Comparison of ENCODE assay signal across 12 cellular contexts in the genomic region with DNA sequence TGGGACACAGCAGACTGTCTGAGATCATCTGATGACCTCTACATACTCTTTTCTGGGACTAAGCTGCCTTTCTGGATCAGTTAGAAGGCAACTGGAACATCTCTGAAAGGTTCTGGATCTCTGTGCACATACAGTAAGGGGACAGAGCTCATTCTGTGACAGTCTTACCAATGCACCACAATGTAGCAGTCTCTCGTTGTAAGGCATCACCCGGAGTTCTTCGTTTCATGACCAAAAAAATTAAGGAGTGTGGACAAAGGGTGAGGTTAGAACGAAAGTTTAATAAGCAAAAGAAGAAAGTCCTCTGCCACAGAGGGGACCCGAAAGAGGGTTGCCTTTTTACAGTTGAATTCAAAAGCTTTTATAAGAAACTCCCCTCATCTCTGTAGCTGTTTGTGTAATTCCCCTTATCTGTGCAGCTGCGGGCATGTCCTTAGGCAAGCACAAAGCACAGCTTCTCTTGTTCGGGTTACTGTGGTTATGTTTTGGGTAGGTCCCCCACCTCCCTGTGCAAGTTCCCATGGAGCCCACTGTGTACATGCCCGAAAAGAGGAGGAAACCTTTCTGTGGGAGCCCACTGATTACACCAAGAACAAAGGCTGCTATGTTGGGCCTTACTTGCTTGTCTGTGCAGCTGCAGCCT. TPM values are rescaled to one million over a fixed set of nuclear protein-coding genes. Genes with fewer than 3 reads are reported as not detected.
A peak's percentile ranks its signal among the peaks of the same experiment; 100 is the strongest.
DNase-seq lines count a peak whose midpoint lies in the region; ATAC-seq, FAIRE-seq and TF ChIP-seq lines count a peak whose summit lies in the region.
"Had no signal": no experiment of that assay in that cellular context is flagged by ENCODE, and none has a peak within 500 bp of the region (broad histone marks: within the 10 kb centered on the region; RNA-seq: fewer than 3 reads in every experiment).

No MANE protein-coding gene starts in this region.

- H3K4me1 ChIP-seq in aorta (ENCODE audit: control insufficient read depth in 1 of 2, insufficient read depth in 2 of 2, low read length in 2 of 2) = no peaks in the 10 kb centered on the region
- H3K4me1 ChIP-seq in PC-9 (replicated peaks; ENCODE audit: insufficient read depth) = no peaks in the 10 kb centered on the region
- H3K4me1 ChIP-seq in GM23248 (ENCODE audit: insufficient read depth) = no peaks in the 10 kb centered on the region
- H3K4me1 ChIP-seq: ascending aorta had no signal

- FAIRE-seq in GM12892 (lab: Jason Lieb, UNC) = peak; percentile 93

- 70% methylated on average over 8 of the region's 8 CpGs for WGBS in aorta, 2 donors
- 25 to 35% methylated on average over 8 of the region's 8 CpGs for WGBS in GM23248 (ENCODE audit: low coverage in 1 of 2, low lambda C conversion rate in 2 of 2, missing lambda C conversion rate in 2 of 2), 2 experiments

- CTCF ChIA-PET in PC-9 (lab: Charles Lee) = no interaction called here

- H2AFZ ChIP-seq in PC-9 = no peak overlapping the region
- no peak overlapping the region for H2AFZ ChIP-seq in GM23248

- H3K79me2 ChIP-seq in PC-9 (ENCODE audit: low read depth) (no peaks in the 10 kb centered on the region), GM23248 (ENCODE audit: insufficient read depth) (no peaks in the 10 kb centered on the region)

- TF ChIP-seq POLR2A in GM12892 (IDR thresholded peaks at IDR 0.05; ENCODE audit: low read depth, low read length) = peak; percentile 57; the same call in 1 of the 2 replicates

- in situ Hi-C loops in GM23248 (cut with MboI) = no loop called here

- peaks cover 0 to 4% of the 10 kb centered on the region in 2 donors for H3K27me3 ChIP-seq in aorta (ENCODE audit: control insufficient read depth in 1 of 2, insufficient read depth in 2 of 2, low read length in 1 of 2)
- H3K27me3 ChIP-seq in PC-9 (ENCODE audit: insufficient read depth, low read depth) = peaks cover 24% of the 10 kb centered on the region; the same call in 1 of the 2 replicates
- peaks cover 15% of the 10 kb centered on the region; the same call in 1 of the 2 replicates for H3K27me3 ChIP-seq in GM23248 (replicated peaks; ENCODE audit: insufficient read depth)
- H3K27me3 ChIP-seq: ascending aorta had no signal

- intact Hi-C loops in aorta (cut with DNase I) = no loop called here
- intact Hi-C loops in PC-9 (cut with micrococcal nuclease; ENCODE audit: unreplicated experiment) = no loop called here

- H3K27ac ChIP-seq in aorta (ENCODE audit: low read depth in 1 of 2, low read length in 2 of 2) (no peak overlapping the region), PC-9 (no peak overlapping the region), GM23248 (no peak overlapping the region)
- H3K27ac ChIP-seq: ascending aorta had no signal

- no peaks in the 10 kb centered on the region for H3F3A ChIP-seq in PC-9 (ENCODE audit: insufficient read depth, low read depth)
- H3F3A ChIP-seq in GM23248 (ENCODE audit: insufficient read depth) = no peaks in the 10 kb centered on the region

- H3K9me3 ChIP-seq in aorta (ENCODE audit: control insufficient read depth, low read length) (no peaks in the 10 kb centered on the region), PC-9 (ENCODE audit: insufficient read depth, low read depth) (no peaks in the 10 kb centered on the region), GM23248 (ENCODE audit: low read depth) (no peaks in the 10 kb centered on the region)
- H3K9me3 ChIP-seq: ascending aorta had no signal

- POLR2A ChIA-PET in PC-9 (lab: Charles Lee; ENCODE audit: unreplicated experiment) = no interaction called here

- H4K20me1 ChIP-seq in PC-9 (ENCODE audit: insufficient read depth) (no peaks in the 10 kb centered on the region), GM23248 (ENCODE audit: insufficient read depth) (no peaks in the 10 kb centered on the region)

- H3K9me2 ChIP-seq in PC-9 (ENCODE audit: insufficient read depth) = no peaks in the 10 kb centered on the region
- H3K9me2 ChIP-seq in GM23248 (ENCODE audit: insufficient read depth) = no peaks in the 10 kb centered on the region

- no peaks in the 10 kb centered on the region for H3K36me3 ChIP-seq in aorta (ENCODE audit: control insufficient read depth in 1 of 2, insufficient read depth in 2 of 2, low read length in 1 of 2)
- no peaks in the 10 kb centered on the region for H3K36me3 ChIP-seq in PC-9 (ENCODE audit: low read depth)
- no peaks in the 10 kb centered on the region for H3K36me3 ChIP-seq in GM23248 (ENCODE audit: low read depth)
- H3K36me3 ChIP-seq: ascending aorta had no signal

- H3K4me2 ChIP-seq in PC-9 (no peak overlapping the region), GM23248 (ENCODE audit: unreplicated experiment) (no peak overlapping the region)

- DNase-seq in GM12892 (ENCODE audit: insufficient read length) (no peak), inferior parietal cortex (ENCODE audit: extremely low spot score) (peak; percentile 25), GF-D8 (lab: John Stamatoyannopoulos, UW) (no peak), aorta (no peak), PC-9 (no peak), GM23248 (no peak)
- DNase-seq: activated CD8-positive, alpha-beta memory T cell treated with anti-CD3 and anti-CD28 coated beads for 24 hours; AML-193; stimulated activated CD4-positive, alpha-beta T cell treated with anti-CD3 and anti-CD28 coated beads, Interleukin-12 subunit alpha, Interleukin-12 subunit beta, amount 100 ng/mL, for 4 hours had no signal

- H3K9ac ChIP-seq in GM23248 = no peak overlapping the region

- no peak for TF ChIP-seq CTCF in PC-9 (conservative IDR thresholded peaks at IDR 0.05)

- no peak overlapping the region for H3K4me3 ChIP-seq in aorta (ENCODE audit: low read length in 2 of 2)
- H3K4me3 ChIP-seq in PC-9 = no peak overlapping the region
- H3K4me3 ChIP-seq in GM23248 = no peak overlapping the region
- H3K4me3 ChIP-seq: ascending aorta had no signal

- ATAC-seq in GM21515 (IDR thresholded peaks at IDR 0.05; ENCODE audit: unreplicated experiment) = peak; percentile 56
- ATAC-seq in HG03354 (IDR thresholded peaks at IDR 0.05; ENCODE audit: poor library complexity, severe bottlenecking, unreplicated experiment) = peak; percentile 77
- no peak for ATAC-seq in aorta (ENCODE audit: low FRiP score)

- no TSS peak for BruUV-seq in PC-9 (replicated peaks; lab: Mats Ljungman, UMichigan)

RNA-seq across cellular contexts. Expression of a gene that starts 53.2 kb away (rescaled TPM):
- polyA plus RNA-seq in GM12892 (2012; ENCODE audit: missing spikeins) = 16.9 TPM
- total RNA-seq in aorta = under 1 TPM; 0.06 to 0.19 TPM
- polyA plus RNA-seq in aorta = not detected
- 0.05 TPM in 1 of 2 replicates, not detected in the other for total RNA-seq in PC-9 (2021)
- not detected in 2 replicates for total RNA-seq in GM23248 (2014; rRNA removed; shearing (Covaris generic))
- not detected in 2 replicates for polyA plus RNA-seq in GM23248 (2016; fragmentation: Nextera tagmentation; extraction: Ambion mirVana)
- total RNA-seq: ascending aorta had no signal
